Comparison of ENCODE assay signal across 2 cellular contexts in the genomic region with DNA sequence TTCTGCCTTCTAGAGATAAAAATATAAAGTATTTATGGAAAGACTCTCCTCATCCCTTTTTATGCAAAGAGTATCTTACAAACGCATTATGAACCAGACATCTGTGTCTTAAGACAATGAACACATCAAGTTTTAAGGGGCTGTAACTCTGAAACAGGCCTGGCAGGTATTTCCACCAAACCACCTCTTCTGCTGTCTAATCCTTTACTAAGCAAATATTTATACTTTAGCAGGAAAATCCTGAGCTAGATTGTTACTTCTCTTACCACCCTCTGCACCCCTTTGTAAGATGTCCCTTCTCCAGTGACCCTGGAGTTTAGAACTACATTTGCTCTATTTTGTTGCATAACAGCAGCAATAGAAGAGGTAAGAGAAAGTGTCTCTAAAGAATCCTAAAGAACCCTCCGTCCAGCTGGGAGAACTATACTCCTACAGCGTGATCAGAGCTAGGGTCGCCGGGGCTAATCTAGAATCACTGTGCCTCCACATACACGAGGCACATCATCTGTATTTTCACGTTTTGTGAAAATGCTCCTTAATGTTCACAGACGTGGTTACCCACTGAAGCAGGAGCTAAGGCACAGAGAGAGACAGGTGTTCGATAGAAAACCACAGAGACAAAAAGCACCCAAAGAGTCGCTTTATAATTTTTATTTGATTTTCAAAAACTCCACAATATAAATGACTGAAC.
TF ChIP-seq lines count a peak whose summit lies in the region.

No MANE protein-coding gene starts in this region.

TF ChIP-seq in HepG2, 621 proteins besides CTCF, POLR2A, EP300 and RAD21:
- TF ChIP-seq PITX1 (CRISPR knock-in tag; IDR thresholded peaks at IDR 0.05) = no peak
- no peak for TF ChIP-seq HES4 (CRISPR knock-in tag; IDR thresholded peaks at IDR 0.05; ENCODE audit: borderline replicate concordance)
- 0 out of 2 replicates have a peak, but pooled peaks have one; percentile 8 for TF ChIP-seq THAP11 (CRISPR knock-in tag; IDR thresholded peaks at IDR 0.05)
- TF ChIP-seq, protein P1, sequence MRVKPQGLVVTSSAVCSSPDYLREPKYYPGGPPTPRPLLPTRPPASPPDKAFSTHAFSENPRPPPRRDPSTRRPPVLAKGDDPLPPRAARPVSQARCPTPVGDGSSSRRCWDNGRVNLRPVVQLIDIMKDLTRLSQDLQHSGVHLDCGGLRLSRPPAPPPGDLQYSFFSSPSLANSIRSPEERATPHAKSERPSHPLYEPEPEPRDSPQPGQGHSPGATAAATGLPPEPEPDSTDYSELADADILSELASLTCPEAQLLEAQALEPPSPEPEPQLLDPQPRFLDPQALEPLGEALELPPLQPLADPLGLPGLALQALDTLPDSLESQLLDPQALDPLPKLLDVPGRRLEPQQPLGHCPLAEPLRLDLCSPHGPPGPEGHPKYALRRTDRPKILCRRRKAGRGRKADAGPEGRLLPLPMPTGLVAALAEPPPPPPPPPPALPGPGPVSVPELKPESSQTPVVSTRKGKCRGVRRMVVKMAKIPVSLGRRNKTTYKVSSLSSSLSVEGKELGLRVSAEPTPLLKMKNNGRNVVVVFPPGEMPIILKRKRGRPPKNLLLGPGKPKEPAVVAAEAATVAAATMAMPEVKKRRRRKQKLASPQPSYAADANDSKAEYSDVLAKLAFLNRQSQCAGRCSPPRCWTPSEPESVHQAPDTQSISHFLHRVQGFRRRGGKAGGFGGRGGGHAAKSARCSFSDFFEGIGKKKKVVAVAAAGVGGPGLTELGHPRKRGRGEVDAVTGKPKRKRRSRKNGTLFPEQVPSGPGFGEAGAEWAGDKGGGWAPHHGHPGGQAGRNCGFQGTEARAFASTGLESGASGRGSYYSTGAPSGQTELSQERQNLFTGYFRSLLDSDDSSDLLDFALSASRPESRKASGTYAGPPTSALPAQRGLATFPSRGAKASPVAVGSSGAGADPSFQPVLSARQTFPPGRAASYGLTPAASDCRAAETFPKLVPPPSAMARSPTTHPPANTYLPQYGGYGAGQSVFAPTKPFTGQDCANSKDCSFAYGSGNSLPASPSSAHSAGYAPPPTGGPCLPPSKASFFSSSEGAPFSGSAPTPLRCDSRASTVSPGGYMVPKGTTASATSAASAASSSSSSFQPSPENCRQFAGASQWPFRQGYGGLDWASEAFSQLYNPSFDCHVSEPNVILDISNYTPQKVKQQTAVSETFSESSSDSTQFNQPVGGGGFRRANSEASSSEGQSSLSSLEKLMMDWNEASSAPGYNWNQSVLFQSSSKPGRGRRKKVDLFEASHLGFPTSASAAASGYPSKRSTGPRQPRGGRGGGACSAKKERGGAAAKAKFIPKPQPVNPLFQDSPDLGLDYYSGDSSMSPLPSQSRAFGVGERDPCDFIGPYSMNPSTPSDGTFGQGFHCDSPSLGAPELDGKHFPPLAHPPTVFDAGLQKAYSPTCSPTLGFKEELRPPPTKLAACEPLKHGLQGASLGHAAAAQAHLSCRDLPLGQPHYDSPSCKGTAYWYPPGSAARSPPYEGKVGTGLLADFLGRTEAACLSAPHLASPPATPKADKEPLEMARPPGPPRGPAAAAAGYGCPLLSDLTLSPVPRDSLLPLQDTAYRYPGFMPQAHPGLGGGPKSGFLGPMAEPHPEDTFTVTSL (CRISPR knock-in tag; IDR thresholded peaks at IDR 0.05; ENCODE audit: borderline replicate concordance) = 0 out of 2 replicates have a peak, but pooled peaks have one; percentile 23
- TF ChIP-seq, protein P2, sequence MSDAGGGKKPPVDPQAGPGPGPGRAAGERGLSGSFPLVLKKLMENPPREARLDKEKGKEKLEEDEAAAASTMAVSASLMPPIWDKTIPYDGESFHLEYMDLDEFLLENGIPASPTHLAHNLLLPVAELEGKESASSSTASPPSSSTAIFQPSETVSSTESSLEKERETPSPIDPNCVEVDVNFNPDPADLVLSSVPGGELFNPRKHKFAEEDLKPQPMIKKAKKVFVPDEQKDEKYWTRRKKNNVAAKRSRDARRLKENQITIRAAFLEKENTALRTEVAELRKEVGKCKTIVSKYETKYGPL (CRISPR knock-in tag; IDR thresholded peaks at IDR 0.05) = peak; percentile 79; the same call in 1 of the 2 replicates

TF ChIP-seq in SK-N-SH, 30 proteins besides CTCF, POLR2A, EP300 and RAD21:
- TF ChIP-seq, protein P3, sequence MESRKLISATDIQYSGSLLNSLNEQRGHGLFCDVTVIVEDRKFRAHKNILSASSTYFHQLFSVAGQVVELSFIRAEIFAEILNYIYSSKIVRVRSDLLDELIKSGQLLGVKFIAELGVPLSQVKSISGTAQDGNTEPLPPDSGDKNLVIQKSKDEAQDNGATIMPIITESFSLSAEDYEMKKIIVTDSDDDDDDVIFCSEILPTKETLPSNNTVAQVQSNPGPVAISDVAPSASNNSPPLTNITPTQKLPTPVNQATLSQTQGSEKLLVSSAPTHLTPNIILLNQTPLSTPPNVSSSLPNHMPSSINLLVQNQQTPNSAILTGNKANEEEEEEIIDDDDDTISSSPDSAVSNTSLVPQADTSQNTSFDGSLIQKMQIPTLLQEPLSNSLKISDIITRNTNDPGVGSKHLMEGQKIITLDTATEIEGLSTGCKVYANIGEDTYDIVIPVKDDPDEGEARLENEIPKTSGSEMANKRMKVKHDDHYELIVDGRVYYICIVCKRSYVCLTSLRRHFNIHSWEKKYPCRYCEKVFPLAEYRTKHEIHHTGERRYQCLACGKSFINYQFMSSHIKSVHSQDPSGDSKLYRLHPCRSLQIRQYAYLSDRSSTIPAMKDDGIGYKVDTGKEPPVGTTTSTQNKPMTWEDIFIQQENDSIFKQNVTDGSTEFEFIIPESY (IDR thresholded peaks at IDR 0.05; ENCODE audit: borderline replicate concordance, low read depth) = no peak
- TF ChIP-seq, protein P4, sequence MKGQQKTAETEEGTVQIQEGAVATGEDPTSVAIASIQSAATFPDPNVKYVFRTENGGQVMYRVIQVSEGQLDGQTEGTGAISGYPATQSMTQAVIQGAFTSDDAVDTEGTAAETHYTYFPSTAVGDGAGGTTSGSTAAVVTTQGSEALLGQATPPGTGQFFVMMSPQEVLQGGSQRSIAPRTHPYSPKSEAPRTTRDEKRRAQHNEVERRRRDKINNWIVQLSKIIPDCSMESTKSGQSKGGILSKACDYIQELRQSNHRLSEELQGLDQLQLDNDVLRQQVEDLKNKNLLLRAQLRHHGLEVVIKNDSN (IDR thresholded peaks at IDR 0.05; ENCODE audit: borderline replicate concordance, low read depth) = no peak
- TF ChIP-seq GABPA (IDR thresholded peaks at IDR 0.05; ENCODE audit: low read depth) (no peak), MXI1 (IDR thresholded peaks at IDR 0.05; ENCODE audit: low read depth, low read length) (no peak), TCF12 (IDR thresholded peaks at IDR 0.05) (no peak), RCOR1 (IDR thresholded peaks at IDR 0.05; ENCODE audit: low read length) (no peak), TEAD4 (IDR thresholded peaks at IDR 0.05; ENCODE audit: borderline replicate concordance, insufficient read depth) (no peak), YY1 (IDR thresholded peaks at IDR 0.05; ENCODE audit: low read depth) (no peak), NRF1 (IDR thresholded peaks at IDR 0.05; ENCODE audit: low read depth, low read length) (no peak)
